In the genomic region with DNA sequence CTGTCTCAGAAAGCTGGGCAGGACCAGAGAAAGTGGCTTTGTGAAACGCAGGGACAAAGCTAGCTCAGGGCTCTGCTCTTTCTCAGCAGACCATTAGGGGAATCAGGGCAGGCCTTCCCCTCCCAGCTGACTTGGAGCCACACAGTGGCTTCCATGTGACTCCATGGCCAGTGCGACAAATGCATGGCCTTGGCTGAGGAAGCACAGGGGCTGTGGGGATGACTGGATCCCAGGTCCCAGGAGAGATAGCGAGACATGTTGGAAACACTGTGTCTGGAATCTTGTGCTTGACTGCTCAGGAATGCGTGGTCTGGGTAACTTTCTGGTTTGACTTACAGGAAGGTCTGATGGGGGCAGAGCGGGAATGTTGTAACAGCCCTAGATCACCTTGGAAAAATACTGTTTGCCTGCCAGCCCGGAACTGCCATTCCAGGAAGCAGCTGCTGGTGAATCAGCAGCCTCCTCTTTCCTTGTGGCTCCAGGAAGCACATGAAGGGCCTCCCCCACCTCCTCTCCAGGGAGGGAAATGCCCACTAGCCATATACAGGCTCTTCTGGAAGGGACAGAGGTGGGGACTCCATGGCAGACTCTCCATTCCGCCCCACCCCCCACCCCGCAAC, we compare ENCODE assay signal across 8 cellular contexts.
DNase-seq lines count a peak whose midpoint lies in the region; ATAC-seq, FAIRE-seq and TF ChIP-seq lines count a peak whose summit lies in the region.

No MANE protein-coding gene starts in this region.

- no peak overlapping the region for H3K9ac ChIP-seq in stomach smooth muscle (ENCODE audit: low read length in 2 of 2)

- DNase-seq in A549 (ENCODE audit: low read depth in 1 of 2, low spot score in 1 of 2) (peak; percentile 77 to 95), HS-27A (ENCODE audit: low read depth) (peak; percentile 98), amniotic epithelial cell (ENCODE audit: low read depth) (peak; percentile 100), iPS-NIHi7 (ENCODE audit: extremely low spot score) (peak; percentile 36)

- H3K4me1 ChIP-seq in A549 (peaks cover 92% of the 10 kb centered on the region), stomach smooth muscle (ENCODE audit: control insufficient read depth, insufficient read depth, low read length) (peaks cover 15% of the 10 kb centered on the region)

- peak overlapping the region; percentile 82 for H3K4me2 ChIP-seq in A549

- H3K9me3 ChIP-seq in A549 (no peaks in the 10 kb centered on the region), stomach smooth muscle (ENCODE audit: control insufficient read depth in 2 of 2, low read length in 2 of 2) (no peaks in the 10 kb centered on the region)

- POLR2A ChIA-PET in A549 (lab: Yijun Ruan, JAX): interaction anchor here (0.7 to 7.6 kb wide), 12 partner anchors 8 to 200 kb away, joined by 3 to 107 read pairs (median 8); partner anchors contain the start of genes HIF1A and SNAPC1

- TF ChIP-seq POLR2A in A549 (IDR thresholded peaks at IDR 0.05; ENCODE audit: low read length): no peak; the same call in 1 of the 2 replicates

- CTCF ChIA-PET in A549 (lab: Yijun Ruan, JAX): interaction anchor here (0.6 to 3.8 kb wide), 32 partner anchors 9 to 1222 kb away, joined by 3 to 28 read pairs (median 4); partner anchors contain the start of genes HIF1A and SLC38A6

- no peaks in the 10 kb centered on the region for H3K36me3 ChIP-seq in stomach smooth muscle (ENCODE audit: control insufficient read depth in 2 of 2, insufficient read depth in 2 of 2, low read length in 2 of 2)

- ATAC-seq in A549 (peak; percentile 65 to 67), HG03135 (IDR thresholded peaks at IDR 0.05; ENCODE audit: unreplicated experiment) (no peak), GM21423 (IDR thresholded peaks at IDR 0.05; ENCODE audit: unreplicated experiment) (no peak)
- ATAC-seq in activated CD4-positive, CD25-positive, alpha-beta regulatory T cell treated with anti-CD3 and anti-CD28 coated beads, Interleukin-2, amount 50 U/mL, for 24 hours: no peak

- H3K27me3 ChIP-seq in stomach smooth muscle (ENCODE audit: control insufficient read depth in 1 of 2, insufficient read depth in 2 of 2, low read length in 2 of 2): no peaks in the 10 kb centered on the region

- H3K4me3 ChIP-seq in A549 (no peak overlapping the region), stomach smooth muscle (ENCODE audit: low read length in 2 of 2) (peak overlapping the region in 1 of 2 donors; percentile 15)

- peak; percentile 87 to 95; a peak in 4 of 5 replicates for TF ChIP-seq EP300 in A549 (IDR thresholded peaks at IDR 0.05)

- TF ChIP-seq RAD21 in A549 (conservative IDR thresholded peaks at IDR 0.05 in 1 of 2, IDR thresholded peaks at IDR 0.05 in 1 of 2): peak; percentile 34 to 65

- H3K27ac ChIP-seq in A549 (peak overlapping the region; percentile 96 to 99), stomach smooth muscle (ENCODE audit: low read length) (peak overlapping the region; percentile 31)

- TF ChIP-seq CTCF in A549 (IDR thresholded peaks at IDR 0.05): no peak

- 3% methylated on average over 8 of the region's 8 CpGs for WGBS in A549 (ENCODE audit: missing lambda C conversion rate)

- FAIRE-seq in A549 (lab: Jason Lieb, UNC): no peak

TF ChIP-seq in A549, 52 proteins besides CTCF, POLR2A, EP300 and RAD21 (continues in another document):
- TF ChIP-seq, protein P1, sequence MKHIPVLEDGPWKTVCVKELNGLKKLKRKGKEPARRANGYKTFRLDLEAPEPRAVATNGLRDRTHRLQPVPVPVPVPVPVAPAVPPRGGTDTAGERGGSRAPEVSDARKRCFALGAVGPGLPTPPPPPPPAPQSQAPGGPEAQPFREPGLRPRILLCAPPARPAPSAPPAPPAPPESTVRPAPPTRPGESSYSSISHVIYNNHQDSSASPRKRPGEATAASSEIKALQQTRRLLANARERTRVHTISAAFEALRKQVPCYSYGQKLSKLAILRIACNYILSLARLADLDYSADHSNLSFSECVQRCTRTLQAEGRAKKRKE (CRISPR knock-in tag; IDR thresholded peaks at IDR 0.05; ENCODE audit: low read depth): peak; percentile 20; the same call in 1 of the 2 replicates
- TF ChIP-seq CBX8 (IDR thresholded peaks at IDR 0.05) (no peak), SMC3 (IDR thresholded peaks at IDR 0.05) (peak; percentile 58), E2F6 (IDR thresholded peaks at IDR 0.05; ENCODE audit: borderline replicate concordance, low read depth) (peak; percentile 36; the same call in 1 of the 2 replicates), FOSL2 (IDR thresholded peaks at IDR 0.05) (peak; percentile 79), FOSL2 (CRISPR knock-in tag; IDR thresholded peaks at IDR 0.05) (peak; percentile 97), CHD4 (IDR thresholded peaks at IDR 0.05; ENCODE audit: borderline replicate concordance) (no peak), TP53 (CRISPR knock-in tag; IDR thresholded peaks at IDR 0.05) (peak; percentile 73; the same call in 1 of the 2 replicates), ESRRA (IDR thresholded peaks at IDR 0.05; ENCODE audit: borderline replicate concordance, low read length) (peak; percentile 13; the same call in 1 of the 2 replicates), CHD2 (IDR thresholded peaks at IDR 0.05; ENCODE audit: low read length, partially characterized antibody) (peak; percentile 27), HEYL (CRISPR knock-in tag; IDR thresholded peaks at IDR 0.05) (peak; percentile 91), NFE2L2 (conservative IDR thresholded peaks at IDR 0.05; ENCODE audit: low read length) (no peak), HOXB13 (CRISPR knock-in tag; IDR thresholded peaks at IDR 0.05; ENCODE audit: low read depth) (peak; percentile 75; the same call in 1 of the 2 replicates), RCOR1 (IDR thresholded peaks at IDR 0.05; ENCODE audit: low read depth, low read length) (no peak), MAFK (IDR thresholded peaks at IDR 0.05; ENCODE audit: partially characterized antibody) (peak; percentile 46), JUN (IDR thresholded peaks at IDR 0.05) (peak; percentile 66 to 90; a peak in 4 of 5 replicates), HDAC2 (IDR thresholded peaks at IDR 0.05) (no peak), EHF (CRISPR knock-in tag; IDR thresholded peaks at IDR 0.05) (peak; percentile 84; the same call in 1 of the 2 replicates), PHF8 (IDR thresholded peaks at IDR 0.05; ENCODE audit: borderline replicate concordance, low read depth) (no peak), NR3C1 (IDR thresholded peaks at IDR 0.05) (no peak), HOXB5 (CRISPR knock-in tag; IDR thresholded peaks at IDR 0.05) (peak; percentile 90), GATA3 (IDR thresholded peaks at IDR 0.05; ENCODE audit: borderline replicate concordance) (peak; percentile 83), RFX5 (IDR thresholded peaks at IDR 0.05) (no peak), HOXA7 (CRISPR knock-in tag; IDR thresholded peaks at IDR 0.05) (no peak), ZFP36 (IDR thresholded peaks at IDR 0.05; ENCODE audit: borderline replicate concordance, partially characterized antibody) (peak; percentile 61), TFCP2L1 (CRISPR knock-in tag; IDR thresholded peaks at IDR 0.05) (peak; percentile 77; the same call in 1 of the 2 replicates), FOXS1 (CRISPR knock-in tag; IDR thresholded peaks at IDR 0.05) (peak; percentile 31; the same call in 1 of the 2 replicates), JUNB (IDR thresholded peaks at IDR 0.05) (peak; percentile 85), ZSCAN20 (CRISPR knock-in tag; IDR thresholded peaks at IDR 0.05) (no peak; the same call in none of the 2 replicates), FOSB (CRISPR knock-in tag; IDR thresholded peaks at IDR 0.05) (peak; percentile 45; the same call in 1 of the 2 replicates)
- TF ChIP-seq, protein P2, sequence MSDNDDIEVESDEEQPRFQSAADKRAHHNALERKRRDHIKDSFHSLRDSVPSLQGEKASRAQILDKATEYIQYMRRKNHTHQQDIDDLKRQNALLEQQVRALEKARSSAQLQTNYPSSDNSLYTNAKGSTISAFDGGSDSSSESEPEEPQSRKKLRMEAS (IDR thresholded peaks at IDR 0.05): peak; percentile 84
- TF ChIP-seq, protein P3, sequence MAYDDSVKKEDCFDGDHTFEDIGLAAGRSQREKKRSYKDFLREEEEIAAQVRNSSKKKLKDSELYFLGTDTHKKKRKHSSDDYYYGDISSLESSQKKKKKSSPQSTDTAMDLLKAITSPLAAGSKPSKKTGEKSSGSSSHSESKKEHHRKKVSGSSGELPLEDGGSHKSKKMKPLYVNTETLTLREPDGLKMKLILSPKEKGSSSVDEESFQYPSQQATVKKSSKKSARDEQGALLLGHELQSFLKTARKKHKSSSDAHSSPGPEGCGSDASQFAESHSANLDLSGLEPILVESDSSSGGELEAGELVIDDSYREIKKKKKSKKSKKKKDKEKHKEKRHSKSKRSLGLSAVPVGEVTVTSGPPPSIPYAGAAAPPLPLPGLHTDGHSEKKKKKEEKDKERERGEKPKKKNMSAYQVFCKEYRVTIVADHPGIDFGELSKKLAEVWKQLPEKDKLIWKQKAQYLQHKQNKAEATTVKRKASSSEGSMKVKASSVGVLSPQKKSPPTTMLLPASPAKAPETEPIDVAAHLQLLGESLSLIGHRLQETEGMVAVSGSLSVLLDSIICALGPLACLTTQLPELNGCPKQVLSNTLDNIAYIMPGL (CRISPR knock-in tag; IDR thresholded peaks at IDR 0.05; ENCODE audit: borderline replicate concordance): peak; percentile 85; the same call in 1 of the 2 replicates
- TF ChIP-seq, protein P4, sequence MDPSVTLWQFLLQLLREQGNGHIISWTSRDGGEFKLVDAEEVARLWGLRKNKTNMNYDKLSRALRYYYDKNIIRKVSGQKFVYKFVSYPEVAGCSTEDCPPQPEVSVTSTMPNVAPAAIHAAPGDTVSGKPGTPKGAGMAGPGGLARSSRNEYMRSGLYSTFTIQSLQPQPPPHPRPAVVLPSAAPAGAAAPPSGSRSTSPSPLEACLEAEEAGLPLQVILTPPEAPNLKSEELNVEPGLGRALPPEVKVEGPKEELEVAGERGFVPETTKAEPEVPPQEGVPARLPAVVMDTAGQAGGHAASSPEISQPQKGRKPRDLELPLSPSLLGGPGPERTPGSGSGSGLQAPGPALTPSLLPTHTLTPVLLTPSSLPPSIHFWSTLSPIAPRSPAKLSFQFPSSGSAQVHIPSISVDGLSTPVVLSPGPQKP (IDR thresholded peaks at IDR 0.05; ENCODE audit: low read depth, low read length): 0 out of 2 replicates have a peak, but pooled peaks have one; percentile 37

Comparison
In these comparisons a context has a peak if more than half of its experiments do, and no peak if none do; other contexts are left out.
1. ATAC-seq: peak in A549 (2 of 2); none in activated CD4-positive, CD25-positive, alpha-beta regulatory T cell treated with anti-CD3 and anti-CD28 coated beads, Interleukin-2, amount 50 U/mL, for 24 hours (0 of 2), HG03135 (single experiment) and GM21423 (single experiment).
2. DNase-seq: peak in every context shown above with its lines; median percentile 100 in amniotic epithelial cell; 98 in HS-27A; 86 in A549; 36 in iPS-NIHi7.